ENCODE assay signal across 8 cellular contexts in genomic region chr11:47593934-47594855, GRCh38. TPM values are rescaled to one million over a fixed set of nuclear protein-coding genes. Genes with fewer than 3 reads are reported as not detected.
A peak's percentile ranks its signal among the peaks of the same experiment; 100 is the strongest.
DNase-seq lines count a peak whose midpoint lies in the region; ATAC-seq and TF ChIP-seq lines count a peak whose summit lies in the region.

C1QTNF4 (minus strand) TSS chr11:47594411; CDS start chr11:47590810, 3,601 bp downstream.

- DNase-seq in NCI-H2227 (lab: John Stamatoyannopoulos, UW; ENCODE audit: unreplicated experiment) (peak; percentile 19), NCI-H2227 treated with DMSO at 0.1 percent for 48 hours (lab: John Stamatoyannopoulos, UW) (no peak), astrocyte of the spinal cord (ENCODE audit: low read depth, low spot score) (no peak), iPS-NIHi7 (ENCODE audit: extremely low spot score) (peak; percentile 60), superior temporal gyrus (ENCODE audit: extremely low spot score) (peak; percentile 9), HT-29 (ENCODE audit: low spot score) (no peak)

- no peak for TF ChIP-seq CTCF in astrocyte of the spinal cord (IDR thresholded peaks at IDR 0.05; ENCODE audit: low read depth, low read length)

- in situ Hi-C loops in astrocyte of the spinal cord (cut with HindIII; ENCODE audit: low sequenced_read_pairs), result no loop called here

- peak within 1 kb of the TSS; percentile 6 for H3K4me3 ChIP-seq in astrocyte of the spinal cord (ENCODE audit: low read depth, low read length)

- no peak for ATAC-seq in GM21576 (IDR thresholded peaks at IDR 0.05; ENCODE audit: unreplicated experiment)
- no peak for ATAC-seq in HG02840 (IDR thresholded peaks at IDR 0.05; ENCODE audit: low FRiP score, unreplicated experiment)

RNA-seq across cellular contexts. Expression of gene C1QTNF4, which starts in this region (rescaled TPM):
- not detected in 2 replicates for total RNA-seq in HT-29 (2014; rRNA removed; shearing (Covaris generic))

Comparison
In these comparisons a context has a peak if more than half of its experiments do, and no peak if none do; other contexts are left out.
1. DNase-seq: peak in NCI-H2227 (single experiment), iPS-NIHi7 (single experiment) and superior temporal gyrus (single experiment); none in NCI-H2227 treated with DMSO at 0.1 percent for 48 hours (single experiment), astrocyte of the spinal cord (single experiment) and HT-29 (single experiment).